In the genomic region with DNA sequence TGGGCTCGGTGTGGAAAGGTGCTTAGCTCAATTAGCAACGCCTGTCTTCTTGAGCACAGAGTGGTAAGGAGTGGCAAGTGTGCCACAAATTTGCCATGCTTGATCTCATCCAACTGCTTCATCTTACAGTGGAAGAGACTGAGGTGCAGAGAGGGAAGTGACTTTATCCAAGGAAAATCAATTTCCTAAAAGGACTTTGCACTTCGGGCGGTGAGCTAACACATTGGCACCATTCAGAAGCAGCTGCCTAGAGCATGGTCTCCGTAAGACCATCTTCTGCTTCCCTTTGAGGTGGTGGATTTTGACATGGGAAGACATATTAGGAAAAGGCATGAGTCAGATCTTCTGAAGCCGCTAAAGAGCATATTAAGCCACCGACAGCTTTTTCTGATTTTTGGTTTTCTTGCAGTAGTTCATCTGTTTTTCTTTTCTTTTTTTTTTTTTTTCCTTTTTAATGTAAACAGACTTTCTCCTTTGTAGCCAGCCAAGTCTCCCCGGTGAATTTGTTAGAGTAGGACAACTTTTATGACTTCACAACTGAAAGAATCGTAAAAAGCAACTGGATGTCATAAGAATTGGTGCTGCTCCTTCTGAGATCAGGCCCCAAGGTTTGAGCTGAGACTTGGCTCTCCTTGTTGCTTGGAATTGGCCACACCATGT, we compare ENCODE assay signal across 21 cellular contexts.
DNase-seq lines count a peak whose midpoint lies in the region; ATAC-seq and TF ChIP-seq lines count a peak whose summit lies in the region.
"Had no signal": no experiment of that assay in that cellular context is flagged by ENCODE, and none has a peak within 500 bp of the region (broad histone marks: within the 10 kb centered on the region; RNA-seq: fewer than 3 reads in every experiment).

No MANE protein-coding gene starts in this region.

- H3K79me2 ChIP-seq in smooth muscle cell (ENCODE audit: low read depth), result no peaks in the 10 kb centered on the region

- 55% methylated on average over 9 of the region's 9 CpGs for WGBS in liver
- WGBS in smooth muscle cell (ENCODE audit: low lambda C conversion rate), result 38% methylated on average over 9 of the region's 9 CpGs

- in situ Hi-C loops in astrocyte of the spinal cord (cut with HindIII; ENCODE audit: low sequenced_read_pairs), result no loop called here

- ATAC-seq in HG03175 (IDR thresholded peaks at IDR 0.05; ENCODE audit: unreplicated experiment) (no peak), HG02938 (IDR thresholded peaks at IDR 0.05; ENCODE audit: unreplicated experiment) (no peak), HG02973 (IDR thresholded peaks at IDR 0.05; ENCODE audit: unreplicated experiment) (no peak)
- ATAC-seq: sciatic nerve, T-helper 17 cell had no signal

- H3K4me3 ChIP-seq in HEK293 (ENCODE audit: low read depth, low read length) (no peak overlapping the region), astrocyte of the spinal cord (ENCODE audit: low read depth, low read length) (no peak overlapping the region), liver (ENCODE audit: low read depth in 1 of 3, low read length in 3 of 3) (no peak overlapping the region), smooth muscle cell (no peak overlapping the region)
- H3K4me3 ChIP-seq: lung, transverse colon had no signal

- no peaks in the 10 kb centered on the region for H4K20me1 ChIP-seq in smooth muscle cell (ENCODE audit: low read depth)

- TF ChIP-seq CTCF in HEK293 (tag by site-specific recombination; IDR thresholded peaks at IDR 0.05), result no peak
- TF ChIP-seq CTCF in astrocyte of the spinal cord (IDR thresholded peaks at IDR 0.05; ENCODE audit: low read depth, low read length), result no peak
- no peak for TF ChIP-seq CTCF in liver (IDR thresholded peaks at IDR 0.05; ENCODE audit: low read depth, low read length, missing input control)
- TF ChIP-seq CTCF in smooth muscle cell (IDR thresholded peaks at IDR 0.05; ENCODE audit: borderline replicate concordance, insufficient read depth, poor library complexity, severe bottlenecking), result no peak

- peaks cover 26% of the 10 kb centered on the region for H3F3A ChIP-seq in smooth muscle cell (ENCODE audit: low read depth)

- H3K27ac ChIP-seq in HEK293 (ENCODE audit: extremely low read depth, low read depth, low read length), result no peak overlapping the region
- no peak overlapping the region for H3K27ac ChIP-seq in liver (ENCODE audit: low read depth in 1 of 2, low read length in 2 of 2)
- H3K27ac ChIP-seq in smooth muscle cell (ENCODE audit: low read depth), result peak overlapping the region; percentile 86
- H3K27ac ChIP-seq: neutrophil, transverse colon had no signal

- TF ChIP-seq RAD21 in liver (IDR thresholded peaks at IDR 0.05), result no peak

- peak overlapping the region; percentile 47 for H3K4me2 ChIP-seq in smooth muscle cell

- H2AFZ ChIP-seq in smooth muscle cell (ENCODE audit: low read depth), result no peak overlapping the region

- H3K27me3 ChIP-seq in liver (ENCODE audit: control insufficient read depth in 4 of 4, insufficient read depth in 4 of 4, low read length in 3 of 4), result no peaks in the 10 kb centered on the region
- H3K27me3 ChIP-seq in smooth muscle cell (ENCODE audit: low read depth), result no peaks in the 10 kb centered on the region
- H3K27me3 ChIP-seq: neutrophil, transverse colon had no signal

- H3K4me1 ChIP-seq in HEK293 (ENCODE audit: control insufficient read depth, insufficient read depth, low read length), result peaks cover 6% of the 10 kb centered on the region; the same call in 1 of the 2 replicates
- peaks cover 0 to 6% (median 3%) of the 10 kb centered on the region in 4 donors for H3K4me1 ChIP-seq in liver (ENCODE audit: control insufficient read depth in 4 of 4, insufficient read depth in 4 of 4, low read length in 3 of 4)
- H3K4me1 ChIP-seq in smooth muscle cell (ENCODE audit: low read depth), result peaks cover 43% of the 10 kb centered on the region

- peak; percentile 83 for DNase-seq in astrocyte of the spinal cord (ENCODE audit: low read depth, low spot score)
- no peak for DNase-seq in smooth muscle cell (lab: John Stamatoyannopoulos, UW; ENCODE audit: unreplicated experiment)
- no peak for DNase-seq in cerebellum (ENCODE audit: low spot score)
- DNase-seq: activated CD4-positive, alpha-beta T cell treated with anti-CD3 and anti-CD28 coated beads for 1 hour; activated CD8-positive, alpha-beta memory T cell treated with anti-CD3 and anti-CD28 coated beads, Interleukin-2, amount 50 U/mL, for 48 hours; activated naive CD4-positive, alpha-beta T cell treated with anti-CD3 and anti-CD28 coated beads for 36 hours; CD4-positive, alpha-beta T cell; GOT3; NCI-H2107; stimulated activated CD4-positive, alpha-beta T cell treated with anti-CD3 and anti-CD28 coated beads, Interleukin-4, amount 100 ng/mL, for 1 hour; stimulated activated CD8-positive, alpha-beta memory T cell treated with anti-CD3 and anti-CD28 coated beads, Interleukin-4, amount 100 ng/mL, for 48 hours; T-helper 17 cell; transverse colon had no signal

- POLR2A ChIA-PET in HEK293 (lab: Yijun Ruan, JAX), result interaction anchor here (1.1 kb wide), 1 partner anchor 70 kb away, joined by 3 read pairs; no protein-coding TSS in a partner anchor

- H3K9me3 ChIP-seq in HEK293 (ENCODE audit: control insufficient read depth, insufficient read depth, low read depth, low read length), result no peaks in the 10 kb centered on the region
- H3K9me3 ChIP-seq in liver (ENCODE audit: control insufficient read depth in 4 of 4, low read length in 3 of 4), result no peaks in the 10 kb centered on the region
- H3K9me3 ChIP-seq in smooth muscle cell (replicated peaks; ENCODE audit: low read depth), result no peaks in the 10 kb centered on the region
- H3K9me3 ChIP-seq: neutrophil, transverse colon had no signal

- H3K9ac ChIP-seq in liver (ENCODE audit: low read depth in 1 of 2, low read length in 2 of 2) (no peak overlapping the region), smooth muscle cell (ENCODE audit: low read depth) (no peak overlapping the region)

- CTCF ChIA-PET in HEK293 (lab: Yijun Ruan, JAX), result interaction anchor here (0.5 to 2.4 kb wide), 5 partner anchors 8 to 1054 kb away, joined by 3 to 11 read pairs (median 6); no protein-coding TSS in a partner anchor

- H3K36me3 ChIP-seq in HEK293 (ENCODE audit: control insufficient read depth in 2 of 2, insufficient read depth in 1 of 2, low read length in 2 of 2), result no peaks in the 10 kb centered on the region
- H3K36me3 ChIP-seq in liver (ENCODE audit: control insufficient read depth in 4 of 4, insufficient read depth in 3 of 4, low read depth in 1 of 4, low read length in 3 of 4), result no peaks in the 10 kb centered on the region
- H3K36me3 ChIP-seq in smooth muscle cell (ENCODE audit: low read depth), result no peaks in the 10 kb centered on the region
- H3K36me3 ChIP-seq: neutrophil, transverse colon had no signal

TF ChIP-seq in HEK293, 187 proteins besides CTCF, POLR2A, EP300 and RAD21:
- TF ChIP-seq ZBTB17 (tag by site-specific recombination; IDR thresholded peaks at IDR 0.05), result peak; percentile 22; the same call in 1 of the 2 replicates
- TF ChIP-seq, protein P1, sequence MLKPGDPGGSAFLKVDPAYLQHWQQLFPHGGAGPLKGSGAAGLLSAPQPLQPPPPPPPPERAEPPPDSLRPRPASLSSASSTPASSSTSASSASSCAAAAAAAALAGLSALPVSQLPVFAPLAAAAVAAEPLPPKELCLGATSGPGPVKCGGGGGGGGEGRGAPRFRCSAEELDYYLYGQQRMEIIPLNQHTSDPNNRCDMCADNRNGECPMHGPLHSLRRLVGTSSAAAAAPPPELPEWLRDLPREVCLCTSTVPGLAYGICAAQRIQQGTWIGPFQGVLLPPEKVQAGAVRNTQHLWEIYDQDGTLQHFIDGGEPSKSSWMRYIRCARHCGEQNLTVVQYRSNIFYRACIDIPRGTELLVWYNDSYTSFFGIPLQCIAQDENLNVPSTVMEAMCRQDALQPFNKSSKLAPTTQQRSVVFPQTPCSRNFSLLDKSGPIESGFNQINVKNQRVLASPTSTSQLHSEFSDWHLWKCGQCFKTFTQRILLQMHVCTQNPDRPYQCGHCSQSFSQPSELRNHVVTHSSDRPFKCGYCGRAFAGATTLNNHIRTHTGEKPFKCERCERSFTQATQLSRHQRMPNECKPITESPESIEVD (tag by site-specific recombination; IDR thresholded peaks at IDR 0.05), result peak; percentile 33; the same call in 1 of the 2 replicates
- no peak for TF ChIP-seq ZNF223 (tag by site-specific recombination; IDR thresholded peaks at IDR 0.05)

TF ChIP-seq in liver, 16 proteins besides CTCF, POLR2A, EP300 and RAD21:
- TF ChIP-seq FOXA2 (IDR thresholded peaks at IDR 0.05), result no peak
- no peak for TF ChIP-seq YY1 (IDR thresholded peaks at IDR 0.05)
- TF ChIP-seq HNF4A (conservative IDR thresholded peaks at IDR 0.05), result peak; percentile 81 to 86
- peak; percentile 47 for TF ChIP-seq HNF4G (IDR thresholded peaks at IDR 0.05)
